In the genomic region with DNA sequence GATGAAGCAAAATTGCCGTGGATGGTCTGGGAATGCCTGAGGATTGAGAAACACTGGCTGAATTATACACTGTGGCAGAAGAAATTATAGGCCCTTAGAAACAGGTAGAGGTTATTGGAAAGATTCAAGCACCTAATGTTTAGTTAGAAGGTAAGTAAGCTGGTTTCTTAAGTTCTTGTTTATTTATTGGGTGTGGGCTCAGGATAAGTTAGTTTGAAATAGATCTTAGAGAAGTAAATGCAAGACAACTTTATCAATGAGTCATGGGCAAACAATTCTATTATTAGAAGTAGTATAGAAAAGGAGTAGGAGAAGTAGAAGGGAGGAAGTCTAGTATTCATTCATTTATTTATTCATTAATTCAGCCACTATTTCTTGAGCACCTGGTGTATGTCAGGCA, we compare ENCODE assay signal across 14 cellular contexts.
DNase-seq lines count a peak whose midpoint lies in the region; ATAC-seq and TF ChIP-seq lines count a peak whose summit lies in the region.
"Had no signal": no experiment of that assay in that cellular context is flagged by ENCODE, and none has a peak within 500 bp of the region (broad histone marks: within the 10 kb centered on the region; RNA-seq: fewer than 3 reads in every experiment).

No MANE protein-coding gene starts in this region.

- TF ChIP-seq CTCF in HFFc6 (IDR thresholded peaks at IDR 0.05) (no peak), WERI-Rb-1 (IDR thresholded peaks at IDR 0.05; ENCODE audit: low read depth, low read length) (no peak)

- H3K27ac Mint-ChIP-seq in HFFc6 (peak overlapping the region; percentile 78), T-cell (peak overlapping the region; percentile 37 to 59)
- peak overlapping the region; percentile 4 for H3K27ac Mint-ChIP-seq in stimulated activated memory B cell treated with anti-CD40 and anti-IgM and Interleukin-4, amounts not matched to agents 10 μg/mL and 1 μg/mL and 100 μg/mL, for 72 hours
- no peak overlapping the region for H3K27ac Mint-ChIP-seq in activated CD4-positive, alpha-beta T cell treated with anti-CD3 and anti-CD28 coated beads, Interleukin-2, amount 10 ng/mL, durations not matched to agents 24 days and 14 days

- H3K27me3 Mint-ChIP-seq in HFFc6 (ENCODE audit: insufficient read depth) (peaks cover 7% of the 10 kb centered on the region; the same call in 1 of the 2 replicates), T-cell (no peaks in the 10 kb centered on the region)
- H3K27me3 Mint-ChIP-seq in stimulated activated memory B cell treated with anti-CD40 and anti-IgM and Interleukin-4, amounts not matched to agents 10 μg/mL and 1 μg/mL and 100 μg/mL, for 72 hours: no peaks in the 10 kb centered on the region
- H3K27me3 Mint-ChIP-seq in activated CD4-positive, alpha-beta T cell treated with anti-CD3 and anti-CD28 coated beads, Interleukin-2, amount 10 ng/mL, durations not matched to agents 24 days and 14 days: no peaks in the 10 kb centered on the region
- H3K27me3 Mint-ChIP-seq: stimulated activated naive B cell treated with anti-CD40 and anti-IgM and Interleukin-4, amounts not matched to agents 10 μg/mL and 1 μg/mL and 100 μg/mL, for 72 hours had no signal

- intact Hi-C loops in activated CD4-positive, alpha-beta T cell treated with anti-CD3 and anti-CD28 coated beads, Interleukin-2, amount 10 ng/mL, durations not matched to agents 24 days and 14 days (cut with micrococcal nuclease): no loop called here

- H3K9me3 Mint-ChIP-seq in HFFc6 (peaks cover 7% of the 10 kb centered on the region), T-cell (peaks cover 0 to 11% (median 5%) of the 10 kb centered on the region in 3 donors)
- H3K9me3 Mint-ChIP-seq in stimulated activated memory B cell treated with anti-CD40 and anti-IgM and Interleukin-4, amounts not matched to agents 10 μg/mL and 1 μg/mL and 100 μg/mL, for 72 hours: peaks cover 5% of the 10 kb centered on the region
- H3K9me3 Mint-ChIP-seq in activated CD4-positive, alpha-beta T cell treated with anti-CD3 and anti-CD28 coated beads, Interleukin-2, amount 10 ng/mL, durations not matched to agents 24 days and 14 days: peaks cover 10% of the 10 kb centered on the region

- ATAC-seq in T-cell (replicated peaks in 1 of 4): no peak
- no peak for ATAC-seq in stimulated activated memory B cell treated with anti-CD40 and anti-IgM and Interleukin-4, amounts not matched to agents 10 μg/mL and 1 μg/mL and 100 μg/mL, for 72 hours

- no peak overlapping the region for H3K4me3 ChIP-seq in WERI-Rb-1 (ENCODE audit: low read depth, low read length)

- no peak overlapping the region; the same call in 1 of the 2 replicates for H3K27ac ChIP-seq in WERI-Rb-1

- H3K27me3 ChIP-seq in WERI-Rb-1 (ENCODE audit: insufficient read depth, low read depth, severe bottlenecking): no peaks in the 10 kb centered on the region

- H3K36me3 Mint-ChIP-seq in HFFc6 (ENCODE audit: low read depth) (peaks cover 20% of the 10 kb centered on the region), T-cell (peaks cover 19% of the 10 kb centered on the region)
- H3K36me3 Mint-ChIP-seq in stimulated activated memory B cell treated with anti-CD40 and anti-IgM and Interleukin-4, amounts not matched to agents 10 μg/mL and 1 μg/mL and 100 μg/mL, for 72 hours: peaks cover 34% of the 10 kb centered on the region
- peaks cover 16% of the 10 kb centered on the region for H3K36me3 Mint-ChIP-seq in activated CD4-positive, alpha-beta T cell treated with anti-CD3 and anti-CD28 coated beads, Interleukin-2, amount 10 ng/mL, durations not matched to agents 24 days and 14 days (ENCODE audit: low read depth)

- DNase-seq in HFFc6 (no peak), T-cell (no peak), iris pigment epithelial cell (ENCODE audit: low read depth) (peak; percentile 49), WERI-Rb-1 (no peak), amygdala (lab: John Stamatoyannopoulos, UW) (no peak)
- no peak for DNase-seq in activated naive CD4-positive, alpha-beta T cell (lab: John Stamatoyannopoulos, UW)
- no peak for DNase-seq in activated CD4-positive, alpha-beta T cell treated with anti-CD3 and anti-CD28 coated beads, Interleukin-2, amount 10 ng/mL, durations not matched to agents 24 days and 14 days
- DNase-seq: activated CD8-positive, alpha-beta memory T cell treated with anti-CD3 and anti-CD28 coated beads for 24 hours; NCI-H1105; stimulated activated CD4-positive, alpha-beta T cell treated with anti-CD3 and anti-CD28 coated beads, Interleukin-15, amount 100 ng/mL, for 24 hours; stimulated activated naive B cell treated with anti-CD40 and anti-IgM and Interleukin-4, amounts not matched to agents 10 μg/mL and 1 μg/mL and 100 μg/mL, for 72 hours; T-helper 1 cell had no signal

- POLR2A ChIA-PET in T-cell (lab: Charles Lee): no interaction called here

- peaks cover 79% of the 10 kb centered on the region for H3K4me1 Mint-ChIP-seq in HFFc6 (ENCODE audit: low read depth)
- H3K4me1 Mint-ChIP-seq in T-cell: peaks cover 57 to 68% (median 64%) of the 10 kb centered on the region in 3 donors
- H3K4me1 Mint-ChIP-seq in stimulated activated memory B cell treated with anti-CD40 and anti-IgM and Interleukin-4, amounts not matched to agents 10 μg/mL and 1 μg/mL and 100 μg/mL, for 72 hours: peaks cover 31% of the 10 kb centered on the region
- peaks cover 15% of the 10 kb centered on the region for H3K4me1 Mint-ChIP-seq in activated CD4-positive, alpha-beta T cell treated with anti-CD3 and anti-CD28 coated beads, Interleukin-2, amount 10 ng/mL, durations not matched to agents 24 days and 14 days

- peaks cover 7% of the 10 kb centered on the region for H3K9me3 ChIP-seq in WERI-Rb-1 (ENCODE audit: severe bottlenecking)

- CTCF ChIA-PET in T-cell (lab: Charles Lee): no interaction called here

- H3K36me3 ChIP-seq in WERI-Rb-1: no peaks in the 10 kb centered on the region

- H3K4me3 Mint-ChIP-seq in HFFc6 (peak overlapping the region; percentile 69), T-cell (no peak overlapping the region)
- no peak overlapping the region for H3K4me3 Mint-ChIP-seq in stimulated activated memory B cell treated with anti-CD40 and anti-IgM and Interleukin-4, amounts not matched to agents 10 μg/mL and 1 μg/mL and 100 μg/mL, for 72 hours
- H3K4me3 Mint-ChIP-seq in activated CD4-positive, alpha-beta T cell treated with anti-CD3 and anti-CD28 coated beads, Interleukin-2, amount 10 ng/mL, durations not matched to agents 24 days and 14 days: no peak overlapping the region
- H3K4me3 Mint-ChIP-seq: nephron progenitor cell; stimulated activated naive B cell treated with anti-CD40 and anti-IgM and Interleukin-4, amounts not matched to agents 10 μg/mL and 1 μg/mL and 100 μg/mL, for 72 hours had no signal
